In the genomic region with DNA sequence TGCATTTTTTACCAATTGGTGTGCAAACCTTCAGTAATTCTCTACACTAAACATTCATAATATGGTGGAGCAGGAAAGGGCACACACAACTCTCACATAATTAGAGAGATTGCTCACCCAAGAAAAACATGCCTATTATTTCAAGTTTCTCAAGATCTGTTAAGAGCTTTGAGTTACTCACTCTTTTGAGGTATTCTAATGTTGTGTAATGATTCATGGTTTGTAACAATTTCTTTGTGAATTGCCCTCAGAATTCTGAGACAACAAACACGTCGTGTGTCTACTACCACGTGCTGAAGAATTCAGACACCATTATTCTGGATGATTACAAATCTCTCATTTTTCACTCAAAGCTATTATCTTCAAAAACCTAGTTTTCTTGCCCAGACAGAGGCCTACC, we compare ENCODE assay signal across 16 cellular contexts.
DNase-seq lines count a peak whose midpoint lies in the region; ATAC-seq and TF ChIP-seq lines count a peak whose summit lies in the region.
"Had no signal": no experiment of that assay in that cellular context is flagged by ENCODE, and none has a peak within 500 bp of the region (broad histone marks: within the 10 kb centered on the region; RNA-seq: fewer than 3 reads in every experiment).

No MANE protein-coding gene starts in this region.

- H3K27me3 ChIP-seq in GM23248 (replicated peaks; ENCODE audit: insufficient read depth) (no peaks in the 10 kb centered on the region), fibroblast of lung (ENCODE audit: control insufficient read depth, insufficient read depth, low read length) (no peaks in the 10 kb centered on the region)
- H3K27me3 ChIP-seq: hepatocyte, ovary had no signal

- H3K27ac ChIP-seq in GM23248 (peak overlapping the region; percentile 82), RWPE1 (no peak overlapping the region), fibroblast of lung (ENCODE audit: insufficient read depth, low read length) (no peak overlapping the region)
- H3K27ac ChIP-seq: hepatocyte, ovary, SK-N-MC had no signal

- peaks cover 19% of the 10 kb centered on the region for H3F3A ChIP-seq in GM23248 (ENCODE audit: insufficient read depth)

- TF ChIP-seq CTCF in RWPE1 (conservative IDR thresholded peaks at IDR 0.05; ENCODE audit: low read depth) (no peak), fibroblast of lung (conservative IDR thresholded peaks at IDR 0.05 in 1 of 2, IDR thresholded peaks at IDR 0.05 in 1 of 2; ENCODE audit: low read depth in 1 of 2, low read length in 2 of 2) (no peak), GM10266 (IDR thresholded peaks at IDR 0.05; ENCODE audit: control insufficient read depth, insufficient read depth, low read depth, missing control alignments) (no peak)

- H3K4me1 ChIP-seq in GM23248 (ENCODE audit: insufficient read depth) (peaks cover 40% of the 10 kb centered on the region), fibroblast of lung (ENCODE audit: control insufficient read depth, extremely low read depth, insufficient read depth, low read length) (no peaks in the 10 kb centered on the region)

- H3K4me3 ChIP-seq in GM23248, result no peak overlapping the region
- H3K4me3 ChIP-seq in fibroblast of lung (replicated peaks in 1 of 4; ENCODE audit: control extremely low read depth in 1 of 4, insufficient read depth in 1 of 4, low read depth in 3 of 4, low read length in 4 of 4), result no peak overlapping the region
- H3K4me3 ChIP-seq in skeletal muscle cell (ENCODE audit: low read depth, low read length), result no peak overlapping the region
- H3K4me3 ChIP-seq: hepatocyte, ovary, SK-N-MC had no signal

- no peaks in the 10 kb centered on the region for H3K36me3 ChIP-seq in GM23248 (ENCODE audit: low read depth)
- no peaks in the 10 kb centered on the region for H3K36me3 ChIP-seq in fibroblast of lung (ENCODE audit: control insufficient read depth, insufficient read depth, low read length)
- H3K36me3 ChIP-seq: ovary had no signal

- H3K27ac Mint-ChIP-seq in stimulated activated naive CD8-positive, alpha-beta T cell treated with anti-CD3 and anti-CD28 coated beads, Interleukin-15, amount 100 ng/mL, for 72 hours, result no peak overlapping the region
- H3K27ac Mint-ChIP-seq: activated naive CD8-positive, alpha-beta T cell treated with anti-CD3 and anti-CD28 coated beads, Interleukin-2, amount 10 ng/mL, durations not matched to agents 7 days and 5 days had no signal

- in situ Hi-C loops in GM23248 (cut with MboI), result no loop called here

- H3K9me3 ChIP-seq in GM23248 (ENCODE audit: low read depth) (no peaks in the 10 kb centered on the region), fibroblast of lung (ENCODE audit: control insufficient read depth, insufficient read depth, low read depth, low read length) (no peaks in the 10 kb centered on the region)
- H3K9me3 ChIP-seq: ovary had no signal

- H3K9ac ChIP-seq in GM23248, result peak overlapping the region; percentile 44
- no peak overlapping the region for H3K9ac ChIP-seq in fibroblast of lung (ENCODE audit: insufficient read depth, low read length)

- WGBS in GM23248 (ENCODE audit: low coverage in 1 of 2, low lambda C conversion rate in 2 of 2, missing lambda C conversion rate in 2 of 2), 2 experiments, result 0 to 2% methylated on average over 3 of the region's 3 CpGs

- H3K79me2 ChIP-seq in GM23248 (ENCODE audit: insufficient read depth) (peaks cover 85% of the 10 kb centered on the region), fibroblast of lung (ENCODE audit: control insufficient read depth, insufficient read depth, low read length) (peaks cover 62% of the 10 kb centered on the region)

- H3K9me3 Mint-ChIP-seq in stimulated activated naive CD8-positive, alpha-beta T cell treated with anti-CD3 and anti-CD28 coated beads, Interleukin-15, amount 100 ng/mL, for 72 hours, result no peaks in the 10 kb centered on the region
- H3K9me3 Mint-ChIP-seq: activated naive CD8-positive, alpha-beta T cell treated with anti-CD3 and anti-CD28 coated beads, Interleukin-2, amount 10 ng/mL, durations not matched to agents 7 days and 5 days had no signal

- ATAC-seq in stimulated activated naive CD8-positive, alpha-beta T cell treated with anti-CD3 and anti-CD28 coated beads, Interleukin-15, amount 100 ng/mL, for 72 hours, result no peak

- H4K20me1 ChIP-seq in GM23248 (ENCODE audit: insufficient read depth) (no peaks in the 10 kb centered on the region), fibroblast of lung (ENCODE audit: control insufficient read depth, extremely low read depth, insufficient read depth, low read length) (no peaks in the 10 kb centered on the region)

- H3K4me1 Mint-ChIP-seq in stimulated activated naive CD8-positive, alpha-beta T cell treated with anti-CD3 and anti-CD28 coated beads, Interleukin-15, amount 100 ng/mL, for 72 hours, result no peaks in the 10 kb centered on the region
- H3K4me1 Mint-ChIP-seq: activated naive CD8-positive, alpha-beta T cell treated with anti-CD3 and anti-CD28 coated beads, Interleukin-2, amount 10 ng/mL, durations not matched to agents 7 days and 5 days had no signal

- H3K4me3 Mint-ChIP-seq in stimulated activated naive CD8-positive, alpha-beta T cell treated with anti-CD3 and anti-CD28 coated beads, Interleukin-15, amount 100 ng/mL, for 72 hours, result no peak overlapping the region
- H3K4me3 Mint-ChIP-seq: activated naive CD8-positive, alpha-beta T cell treated with anti-CD3 and anti-CD28 coated beads, Interleukin-2, amount 10 ng/mL, durations not matched to agents 7 days and 5 days had no signal

- peak; percentile 94 for DNase-seq in GM23248
- DNase-seq in RWPE1 (ENCODE audit: low spot score), result peak; percentile 19
- DNase-seq in fibroblast of lung (ENCODE audit: low read depth in 2 of 2), result peak; percentile 49 to 92
- peak; percentile 66 for DNase-seq in skeletal muscle cell (ENCODE audit: low read depth)
- DNase-seq in islet precursor cell, result no peak
- DNase-seq in stimulated activated naive CD8-positive, alpha-beta T cell treated with anti-CD3 and anti-CD28 coated beads, Interleukin-15, amount 100 ng/mL, for 72 hours, result no peak
- DNase-seq in GM10266 (ENCODE audit: extremely low spot score), result no peak
- no peak for DNase-seq in midbrain (lab: John Stamatoyannopoulos, UW)
- DNase-seq: activated CD8-positive, alpha-beta memory T cell treated with anti-CD3 and anti-CD28 coated beads, Interleukin-2, amount 50 U/mL, for 48 hours; activated naive CD8-positive, alpha-beta T cell treated with anti-CD3 and anti-CD28 coated beads, Interleukin-2, amount 10 ng/mL, durations not matched to agents 7 days and 5 days; effector CD4-positive, alpha-beta T cell; NCI-H1694 treated with DMSO at 0.1 percent for 48 hours; NCI-H774; ovary had no signal

- no peaks in the 10 kb centered on the region for H3K9me2 ChIP-seq in GM23248 (ENCODE audit: insufficient read depth)

- H3K4me2 ChIP-seq in GM23248 (ENCODE audit: unreplicated experiment) (peak overlapping the region; percentile 61), fibroblast of lung (ENCODE audit: extremely low read depth, insufficient read depth, low read length) (no peak overlapping the region)
- H3K4me2 ChIP-seq: hepatocyte had no signal

- POLR2A ChIA-PET in RWPE1 (lab: Yijun Ruan, JAX; ENCODE audit: low non-redundant PET), result no interaction called here

- CTCF ChIA-PET in RWPE1 (lab: Yijun Ruan, JAX), result interaction anchor here (0.6 kb wide), 1 partner anchor 147 kb away, joined by 3 read pairs; no protein-coding TSS in a partner anchor

- H2AFZ ChIP-seq in GM23248 (no peak overlapping the region), fibroblast of lung (ENCODE audit: low read length) (no peak overlapping the region)
- H2AFZ ChIP-seq: hepatocyte had no signal

- no peaks in the 10 kb centered on the region for H3K27me3 Mint-ChIP-seq in stimulated activated naive CD8-positive, alpha-beta T cell treated with anti-CD3 and anti-CD28 coated beads, Interleukin-15, amount 100 ng/mL, for 72 hours
- H3K27me3 Mint-ChIP-seq: activated naive CD8-positive, alpha-beta T cell treated with anti-CD3 and anti-CD28 coated beads, Interleukin-2, amount 10 ng/mL, durations not matched to agents 7 days and 5 days had no signal

Comparison
In these comparisons a context has a peak if more than half of its experiments do, and no peak if none do; other contexts are left out.
1. DNase-seq: peak in GM23248 (single experiment), RWPE1 (single experiment), fibroblast of lung (2 of 2) and skeletal muscle cell (single experiment); none in islet precursor cell (single experiment), stimulated activated naive CD8-positive, alpha-beta T cell treated with anti-CD3 and anti-CD28 coated beads, Interleukin-15, amount 100 ng/mL, for 72 hours (0 of 2), GM10266 (single experiment) and midbrain (single experiment).